ENCODE assay signal across 1 cellular context in the genomic region with DNA sequence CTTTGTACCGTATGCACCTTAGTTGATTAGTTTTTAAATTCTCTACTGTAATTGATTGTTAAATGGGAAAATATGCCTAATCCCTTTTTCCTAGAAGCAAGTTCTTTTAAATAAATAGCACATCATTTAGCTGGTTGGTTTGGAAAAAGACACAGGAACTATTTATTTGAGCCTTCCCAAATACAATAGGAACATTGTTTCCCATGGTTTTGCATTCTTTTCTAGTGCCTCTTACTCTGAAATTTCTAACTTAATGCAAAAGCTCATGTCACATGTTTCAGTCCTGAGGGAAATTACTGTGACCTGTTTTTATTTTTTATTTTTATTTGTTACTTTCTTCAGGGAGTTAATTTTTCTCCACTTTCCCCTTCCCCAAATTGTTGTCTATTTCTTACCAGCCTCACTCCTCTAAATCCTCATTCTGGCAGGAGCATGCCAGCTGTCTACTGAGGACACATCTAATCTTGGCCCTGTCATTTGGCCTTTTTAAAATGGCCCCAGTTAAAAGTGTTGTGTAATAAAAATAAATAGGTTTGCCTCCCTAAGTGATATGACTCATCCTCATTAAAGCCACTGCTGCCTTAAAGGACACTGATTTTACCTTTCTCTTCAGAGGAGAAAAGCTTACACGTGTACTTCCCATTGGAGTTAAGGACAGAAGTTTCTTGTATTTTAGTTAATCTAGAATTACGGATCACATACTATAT.
TF ChIP-seq lines count a peak whose summit lies in the region.

No MANE protein-coding gene starts in this region.

TF ChIP-seq in HEK293T, 16 proteins besides CTCF, POLR2A, EP300 and RAD21 (continued from another document):
- TF ChIP-seq LEF1 (IDR thresholded peaks at IDR 0.05; ENCODE audit: borderline replicate concordance) (no peak), L3MBTL2 (conservative IDR thresholded peaks at IDR 0.05) (no peak), CTBP1 (IDR thresholded peaks at IDR 0.05; ENCODE audit: borderline replicate concordance) (no peak), ELF4 (IDR thresholded peaks at IDR 0.05) (no peak), ZNF384 (IDR thresholded peaks at IDR 0.05) (no peak), SUZ12 (IDR thresholded peaks at IDR 0.05) (no peak)
